26 cellular contexts compared by ENCODE assay signal in the genomic region with DNA sequence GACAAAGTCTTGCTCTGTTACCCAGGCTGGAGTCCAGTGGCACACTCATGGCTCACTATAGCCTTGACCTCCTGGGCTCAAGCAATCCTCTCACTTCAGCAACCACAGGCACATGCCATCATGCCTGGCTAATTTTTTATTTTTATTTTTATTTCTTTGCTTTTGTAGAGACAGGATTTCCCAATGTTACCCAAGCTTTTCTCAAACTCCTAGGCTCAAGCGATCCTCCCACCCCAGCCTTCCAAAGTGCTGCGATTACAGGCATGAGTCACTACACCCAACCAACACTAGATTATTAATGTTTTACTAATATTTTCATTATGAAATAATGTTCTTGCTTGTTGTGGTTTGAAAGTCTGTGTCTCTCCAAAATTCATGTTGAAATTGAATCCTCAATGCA. TPM values are rescaled to one million over a fixed set of nuclear protein-coding genes. Genes with fewer than 3 reads are reported as not detected.
"Had no signal": no experiment of that assay in that cellular context is flagged by ENCODE, and none has a peak within 500 bp of the region (broad histone marks: within the 10 kb centered on the region; RNA-seq: fewer than 3 reads in every experiment).

No MANE protein-coding gene starts in this region.

- H3K27me3 Mint-ChIP-seq: IgD-negative memory B cell had no signal

- FAIRE-seq: HTR-8/SVneo, K562 had no signal

- DNase-seq: Kasumi-1, NCI-H1092, NCI-H1105 treated with DMSO at 0.1 percent for 48 hours, NCI-H1417 treated with DMSO at 0.1 percent for 48 hours, NCI-H146, NCI-H1694 treated with DMSO at 0.1 percent for 48 hours, NCI-H1930, NCI-H2081, NCI-H2107, NCI-H2227 treated with DMSO at 0.1 percent for 48 hours, NCI-H524, NCI-H526 treated with DMSO at 0.1 percent for 48 hours, NCI-H748 treated with DMSO at 0.1 percent for 48 hours, SHP77 treated with DMSO at 0.1 percent for 48 hours, SJCRH30 had no signal

- H3K36me3 Mint-ChIP-seq: IgD-negative memory B cell had no signal

- H3K27me3 ChIP-seq: SJCRH30 had no signal

- H3K27ac Mint-ChIP-seq: IgD-negative memory B cell had no signal

- H3K36me3 ChIP-seq: SJCRH30 had no signal

- H3K4me1 ChIP-seq: SJCRH30 had no signal

- H3K27ac ChIP-seq: HL-60, KMS-11, SJCRH30 had no signal

- ATAC-seq: K562, Panc1, Right ventricle myocardium inferior, SK-N-SH treated with all-trans-retinoic acid at 6 μM for 48 hours had no signal

- H3K4me3 ChIP-seq: K562, SJCRH30 had no signal

- H3K4me2 ChIP-seq: KMS-11 had no signal

- H3K9ac ChIP-seq: KMS-11 had no signal

- H3K9me3 ChIP-seq: SJCRH30 had no signal

- H3K4me3 Mint-ChIP-seq: IgD-negative memory B cell had no signal

RNA-seq across cellular contexts. Expression of gene ACTRT1, which starts 5.2 kb away (rescaled TPM):
- total RNA-seq: K562, M059J, NCI-H460, Right ventricle myocardium inferior, RPMI7951, SJCRH30 had no signal
